ENCODE assay signal across 22 cellular contexts in genomic region chr7:105799006-105799405, GRCh38.
"Had no signal": no experiment of that assay in that cellular context is flagged by ENCODE, and none has a peak within 500 bp of the region (broad histone marks: within the 10 kb centered on the region; RNA-seq: fewer than 3 reads in every experiment).

No MANE protein-coding gene starts in this region.

- ATAC-seq: sciatic nerve; stimulated activated naive B cell treated with anti-CD40 and anti-IgM and Interleukin-4, amounts not matched to agents 10 μg/mL and 1 μg/mL and 100 μg/mL, for 72 hours had no signal

- H3K9me3 ChIP-seq: heart right ventricle, left ventricle myocardium inferior, testis, vagina had no signal

- H3K4me3 ChIP-seq: heart right ventricle, left ventricle myocardium inferior, testis, vagina had no signal

- H3K4me3 Mint-ChIP-seq: activated B cell treated with CpG ODN at 0.5 μM for 24 hours; activated CD4-positive, alpha-beta memory T cell treated with anti-CD3 and anti-CD28 coated beads, Interleukin-2, amount 10 ng/mL, durations not matched to agents 7 days and 5 days; activated naive CD4-positive, alpha-beta T cell treated with anti-CD3 and anti-CD28 coated beads, Interleukin-2, amount 50 U/mL, for 24 hours; brain; immature natural killer cell; mesothelial cell of epicardium; nephron; stimulated activated naive B cell treated with anti-CD40 and anti-IgM and Interleukin-4, amounts not matched to agents 10 μg/mL and 1 μg/mL and 100 μg/mL, for 72 hours; type B pancreatic cell had no signal

- H3K27me3 ChIP-seq: heart right ventricle, testis, vagina had no signal

- H3K36me3 ChIP-seq: left ventricle myocardium inferior, vagina had no signal

- H3K36me3 Mint-ChIP-seq: activated naive CD4-positive, alpha-beta T cell treated with anti-CD3 and anti-CD28 coated beads, Interleukin-2, amount 50 U/mL, for 24 hours; brain; mesothelial cell of epicardium; stimulated activated naive B cell treated with anti-CD40 and anti-IgM and Interleukin-4, amounts not matched to agents 10 μg/mL and 1 μg/mL and 100 μg/mL, for 72 hours; type B pancreatic cell had no signal

- H3K27ac ChIP-seq: testis, vagina had no signal

- H3K27ac Mint-ChIP-seq: activated B cell treated with CpG ODN at 0.5 μM for 24 hours; activated CD4-positive, alpha-beta memory T cell treated with anti-CD3 and anti-CD28 coated beads, Interleukin-2, amount 10 ng/mL, durations not matched to agents 7 days and 5 days; activated naive CD4-positive, alpha-beta T cell treated with anti-CD3 and anti-CD28 coated beads, Interleukin-2, amount 50 U/mL, for 24 hours; mesothelial cell of epicardium; nephron; stimulated activated naive B cell treated with anti-CD40 and anti-IgM and Interleukin-4, amounts not matched to agents 10 μg/mL and 1 μg/mL and 100 μg/mL, for 72 hours; type B pancreatic cell had no signal

- DNase-seq: activated B cell treated with CpG ODN at 0.5 μM for 24 hours; activated CD4-positive, alpha-beta memory T cell treated with anti-CD3 and anti-CD28 coated beads, Interleukin-2, amount 10 ng/mL, durations not matched to agents 7 days and 5 days; activated CD4-positive, alpha-beta T cell treated with anti-CD3 and anti-CD28 coated beads for 48 hours; activated gamma-delta T cell; activated T-cell treated with anti-CD3 and anti-CD28 coated beads for 4 hours; anterior cingulate cortex; immature natural killer cell; kidney glomerular epithelial cell; left ventricle myocardium inferior; stimulated activated CD4-positive, alpha-beta T cell treated with anti-CD3 and anti-CD28 coated beads, Interleukin-2, amount 100 ng/mL, for 48 hours; stimulated activated CD8-positive, alpha-beta memory T cell treated with anti-CD3 and anti-CD28 coated beads, Interleukin-4, amount 100 ng/mL, for 48 hours; stimulated activated naive B cell treated with anti-CD40 and anti-IgM and Interleukin-4, amounts not matched to agents 10 μg/mL and 1 μg/mL and 100 μg/mL, for 72 hours; T1000; testis had no signal

- H3K9me3 Mint-ChIP-seq: activated B cell treated with CpG ODN at 0.5 μM for 24 hours; activated CD4-positive, alpha-beta memory T cell treated with anti-CD3 and anti-CD28 coated beads, Interleukin-2, amount 10 ng/mL, durations not matched to agents 7 days and 5 days; activated naive CD4-positive, alpha-beta T cell treated with anti-CD3 and anti-CD28 coated beads, Interleukin-2, amount 50 U/mL, for 24 hours; brain; immature natural killer cell; mesothelial cell of epicardium; nephron; stimulated activated naive B cell treated with anti-CD40 and anti-IgM and Interleukin-4, amounts not matched to agents 10 μg/mL and 1 μg/mL and 100 μg/mL, for 72 hours; type B pancreatic cell had no signal

- H3K27me3 Mint-ChIP-seq: activated B cell treated with CpG ODN at 0.5 μM for 24 hours; activated naive CD4-positive, alpha-beta T cell treated with anti-CD3 and anti-CD28 coated beads, Interleukin-2, amount 50 U/mL, for 24 hours; brain; type B pancreatic cell had no signal
